ENCODE assay signal across 21 cellular contexts in the genomic region with DNA sequence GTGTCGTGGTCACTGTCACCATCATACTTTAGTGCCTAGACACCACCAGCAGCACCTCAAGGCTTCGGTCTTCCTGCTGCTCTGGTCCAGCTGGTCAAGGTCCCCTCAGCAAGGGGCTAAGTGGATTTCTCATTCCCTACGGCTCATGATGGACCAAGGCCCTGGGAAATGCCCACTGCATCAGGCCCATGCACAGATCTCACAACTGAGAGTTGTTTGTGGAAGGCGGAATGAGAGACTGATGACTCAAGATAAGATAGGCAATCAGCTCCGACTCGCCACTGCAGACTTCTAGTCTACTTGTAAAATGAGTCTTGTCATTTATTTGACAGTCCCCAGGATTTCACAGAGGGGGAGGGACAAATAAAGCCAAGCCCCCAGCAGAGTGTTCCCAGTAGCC.
A peak's percentile ranks its signal among the peaks of the same experiment; 100 is the strongest.
DNase-seq lines count a peak whose midpoint lies in the region; ATAC-seq and TF ChIP-seq lines count a peak whose summit lies in the region.
"Had no signal": no experiment of that assay in that cellular context is flagged by ENCODE, and none has a peak within 500 bp of the region (broad histone marks: within the 10 kb centered on the region; RNA-seq: fewer than 3 reads in every experiment).

No MANE protein-coding gene starts in this region.

- POLR2A ChIA-PET in CD8-positive, alpha-beta memory T cell (lab: Charles Lee), result no interaction called here

- no peak overlapping the region for H3K27ac Mint-ChIP-seq in stimulated activated effector memory CD8-positive, alpha-beta T cell treated with anti-CD3 and anti-CD28 coated beads, Interleukin-12 subunit alpha, Interleukin-12 subunit beta, amount 100 ng/mL, for 72 hours
- H3K27ac Mint-ChIP-seq in CD8-positive, alpha-beta memory T cell, result no peak overlapping the region
- H3K27ac Mint-ChIP-seq: B cell; CD4-positive, CD25-positive, alpha-beta regulatory T cell; CD8-positive, alpha-beta T cell; HFFc6 had no signal

- H4K91ac ChIP-seq in neuronal stem cell (ENCODE audit: low read depth, low read length, poor library complexity), result no peak overlapping the region

- CTCF ChIA-PET in CD8-positive, alpha-beta memory T cell (lab: Charles Lee), result no interaction called here

- H3K27ac ChIP-seq in right atrium auricular region, result no peak overlapping the region
- no peak overlapping the region for H3K27ac ChIP-seq in heart left ventricle
- H3K27ac ChIP-seq in mesodermal cell (ENCODE audit: low read depth, low read length, severe bottlenecking), result peak overlapping the region; percentile 54
- no peak overlapping the region for H3K27ac ChIP-seq in neuronal stem cell (replicated peaks; ENCODE audit: low read length)
- H3K27ac ChIP-seq in CD8-positive, alpha-beta memory T cell (ENCODE audit: low read depth, low read length), result no peak overlapping the region
- H3K27ac ChIP-seq: 22Rv1, BLaER1, C4-2B had no signal

- no peak overlapping the region for H2BK5ac ChIP-seq in neuronal stem cell (ENCODE audit: low read length)

- H3K9me3 ChIP-seq in right atrium auricular region, result peaks cover 0 to 9% of the 10 kb centered on the region in 2 donors
- H3K9me3 ChIP-seq in heart left ventricle, result peaks cover 0 to 14% (median 0%) of the 10 kb centered on the region in 12 donors
- no peaks in the 10 kb centered on the region for H3K9me3 ChIP-seq in mesodermal cell (ENCODE audit: control insufficient read depth, low read length)
- no peaks in the 10 kb centered on the region for H3K9me3 ChIP-seq in neuronal stem cell (replicated peaks in 1 of 2; ENCODE audit: control insufficient read depth in 2 of 2, insufficient read depth in 1 of 2, low read depth in 1 of 2, low read length in 2 of 2)
- no peaks in the 10 kb centered on the region for H3K9me3 ChIP-seq in CD8-positive, alpha-beta memory T cell (ENCODE audit: low read length)
- H3K9me3 ChIP-seq: HAP-1 had no signal

- no peak for TF ChIP-seq POLR2A in heart left ventricle (IDR thresholded peaks at IDR 0.05)

- H3K36me3 ChIP-seq in right atrium auricular region (no peaks in the 10 kb centered on the region), heart left ventricle (no peaks in the 10 kb centered on the region), mesodermal cell (ENCODE audit: control insufficient read depth, insufficient read depth, low read length) (no peaks in the 10 kb centered on the region), neuronal stem cell (replicated peaks in 1 of 2; ENCODE audit: control insufficient read depth in 2 of 2, insufficient read depth in 2 of 2, low read length in 2 of 2) (no peaks in the 10 kb centered on the region)
- no peaks in the 10 kb centered on the region for H3K36me3 ChIP-seq in CD8-positive, alpha-beta memory T cell (ENCODE audit: insufficient read depth, low read length)
- H3K36me3 ChIP-seq: BLaER1, HAP-1 had no signal

- H3K23ac ChIP-seq in neuronal stem cell (ENCODE audit: low read depth, low read length, poor library complexity), result no peak overlapping the region

- no peak overlapping the region for H3K14ac ChIP-seq in neuronal stem cell (ENCODE audit: low read length)

- intact Hi-C loops in heart left ventricle (cut with DNase I), result no loop called here

- H3K18ac ChIP-seq in neuronal stem cell (ENCODE audit: low read length), result no peak overlapping the region

- H2AFZ ChIP-seq in neuronal stem cell (ENCODE audit: low read length), result no peak overlapping the region

- H3K4me3 ChIP-seq in right atrium auricular region (no peak overlapping the region), heart left ventricle (no peak overlapping the region), mesodermal cell (ENCODE audit: extremely low read depth, insufficient read depth, low read length, poor library complexity, severe bottlenecking) (no peak overlapping the region), neuronal stem cell (ENCODE audit: low read length in 2 of 2) (no peak overlapping the region)
- H3K4me3 ChIP-seq in CD8-positive, alpha-beta memory T cell (ENCODE audit: low read length), result no peak overlapping the region
- H3K4me3 ChIP-seq: BLaER1, GM12878, HAP-1 had no signal

- peaks cover 0 to 3% of the 10 kb centered on the region in 2 donors for H3K4me1 ChIP-seq in right atrium auricular region
- H3K4me1 ChIP-seq in heart left ventricle, result peaks cover 0 to 4% (median 0%) of the 10 kb centered on the region in 12 donors
- peaks cover 16% of the 10 kb centered on the region for H3K4me1 ChIP-seq in mesodermal cell (ENCODE audit: control insufficient read depth, insufficient read depth, low read length, poor library complexity, severe bottlenecking)
- peaks cover 0 to 7% of the 10 kb centered on the region in 2 donors for H3K4me1 ChIP-seq in neuronal stem cell (ENCODE audit: control insufficient read depth in 2 of 2, insufficient read depth in 1 of 2, low read depth in 1 of 2, low read length in 2 of 2)
- H3K4me1 ChIP-seq in CD8-positive, alpha-beta memory T cell (ENCODE audit: insufficient read depth, low read length), result no peaks in the 10 kb centered on the region
- H3K4me1 ChIP-seq: BLaER1, HAP-1 had no signal

- no peaks in the 10 kb centered on the region for H3K79me1 ChIP-seq in neuronal stem cell (ENCODE audit: low read depth, low read length)

- H3K27me3 ChIP-seq in right atrium auricular region (no peaks in the 10 kb centered on the region), heart left ventricle (no peaks in the 10 kb centered on the region), neuronal stem cell (ENCODE audit: control insufficient read depth in 3 of 3, insufficient read depth in 3 of 3, low read depth in 1 of 3, low read length in 3 of 3) (peaks cover 0 to 3% (median 0%) of the 10 kb centered on the region in 3 experiments)
- no peaks in the 10 kb centered on the region for H3K27me3 ChIP-seq in CD8-positive, alpha-beta memory T cell (ENCODE audit: insufficient read depth, low read length, poor library complexity, severe bottlenecking)
- H3K27me3 ChIP-seq: BLaER1 had no signal

- H3K9me3 Mint-ChIP-seq in stimulated activated effector memory CD8-positive, alpha-beta T cell treated with anti-CD3 and anti-CD28 coated beads, Interleukin-12 subunit alpha, Interleukin-12 subunit beta, amount 100 ng/mL, for 72 hours, result no peaks in the 10 kb centered on the region
- peaks cover 0 to 6% (median 0%) of the 10 kb centered on the region in 5 donors for H3K9me3 Mint-ChIP-seq in CD8-positive, alpha-beta memory T cell
- H3K9me3 Mint-ChIP-seq: CD8-positive, alpha-beta T cell had no signal

- no peak for ATAC-seq in heart left ventricle
- ATAC-seq in stimulated activated effector memory CD8-positive, alpha-beta T cell treated with anti-CD3 and anti-CD28 coated beads, Interleukin-12 subunit alpha, Interleukin-12 subunit beta, amount 100 ng/mL, for 72 hours, result peak; percentile 12
- ATAC-seq: CD8-positive, alpha-beta T cell; GM12878 had no signal

- no peak overlapping the region for H2BK120ac ChIP-seq in neuronal stem cell (ENCODE audit: low read depth, low read length)

- H2AK5ac ChIP-seq in neuronal stem cell (ENCODE audit: low read depth, low read length), result no peak overlapping the region

- TF ChIP-seq CTCF in right atrium auricular region (IDR thresholded peaks at IDR 0.05) (no peak), heart left ventricle (IDR thresholded peaks at IDR 0.05) (no peak)

- no peak overlapping the region for H2BK12ac ChIP-seq in neuronal stem cell (ENCODE audit: low read length)

- no peak overlapping the region for H3K4me3 Mint-ChIP-seq in stimulated activated effector memory CD8-positive, alpha-beta T cell treated with anti-CD3 and anti-CD28 coated beads, Interleukin-12 subunit alpha, Interleukin-12 subunit beta, amount 100 ng/mL, for 72 hours
- no peak overlapping the region for H3K4me3 Mint-ChIP-seq in CD8-positive, alpha-beta memory T cell
- H3K4me3 Mint-ChIP-seq: B cell; CD4-positive, CD25-positive, alpha-beta regulatory T cell; CD8-positive, alpha-beta T cell; HFFc6 had no signal

- H3K4ac ChIP-seq in neuronal stem cell (ENCODE audit: low read length), result no peak overlapping the region

- peaks cover 10 to 28% of the 10 kb centered on the region in 2 donors for H3K27me3 Mint-ChIP-seq in CD8-positive, alpha-beta memory T cell
- H3K27me3 Mint-ChIP-seq: CD4-positive, CD25-positive, alpha-beta regulatory T cell had no signal

- H4K8ac ChIP-seq in neuronal stem cell (ENCODE audit: low read depth, low read length), result no peak overlapping the region

- H3K4me2 ChIP-seq in neuronal stem cell (ENCODE audit: insufficient read depth, low read length, poor library complexity, severe bottlenecking), result no peak overlapping the region
- H3K4me2 ChIP-seq: BLaER1 had no signal

- H2BK15ac ChIP-seq in neuronal stem cell (ENCODE audit: low read length), result no peak overlapping the region

- WGBS in heart left ventricle, 4 donors, result 62 to 100% (median 78%) methylated on average over 4 to 6 of the region's 6 CpGs
- 84 to 85% methylated on average over 6 of the region's 6 CpGs for WGBS in mesodermal cell (ENCODE audit: insufficient coverage in 2 of 2), 2 experiments
- no CpG with 5 or more reads among the region's 6 CpGs for WGBS in neuronal stem cell (ENCODE audit: extremely low coverage in 2 of 2, insufficient read length in 2 of 2, insufficient replicate concordance in 1 of 2), 2 donors

- H3K9ac ChIP-seq in neuronal stem cell (ENCODE audit: low read depth, low read length, poor library complexity), result no peak overlapping the region
- H3K9ac ChIP-seq: BLaER1 had no signal

- H3K36me3 Mint-ChIP-seq in stimulated activated effector memory CD8-positive, alpha-beta T cell treated with anti-CD3 and anti-CD28 coated beads, Interleukin-12 subunit alpha, Interleukin-12 subunit beta, amount 100 ng/mL, for 72 hours, result no peaks in the 10 kb centered on the region
- H3K36me3 Mint-ChIP-seq in CD8-positive, alpha-beta memory T cell, result no peaks in the 10 kb centered on the region
- H3K36me3 Mint-ChIP-seq: CD4-positive, CD25-positive, alpha-beta regulatory T cell; CD8-positive, alpha-beta T cell had no signal

- peak; percentile 40 for DNase-seq in right atrium auricular region (ENCODE audit: low spot score)
- no peak for DNase-seq in heart left ventricle
- no peak for DNase-seq in stimulated activated effector memory CD8-positive, alpha-beta T cell treated with anti-CD3 and anti-CD28 coated beads, Interleukin-12 subunit alpha, Interleukin-12 subunit beta, amount 100 ng/mL, for 72 hours (ENCODE audit: low spot score in 2 of 2)
- no peak for DNase-seq in NCI-H69 (lab: John Stamatoyannopoulos, UW)
- DNase-seq in neuronal stem cell (ENCODE audit: low spot score), result no peak
- no peak for DNase-seq in CD8-positive, alpha-beta memory T cell
- DNase-seq: CD4-positive, CD25-positive, alpha-beta regulatory T cell; CD8-positive, alpha-beta T cell; DMS 273 treated with DMSO at 0.1 percent for 48 hours; DMS79; EL; GDM1; GOT3; HFFc6 had no signal

- no peaks in the 10 kb centered on the region for H3K4me1 Mint-ChIP-seq in stimulated activated effector memory CD8-positive, alpha-beta T cell treated with anti-CD3 and anti-CD28 coated beads, Interleukin-12 subunit alpha, Interleukin-12 subunit beta, amount 100 ng/mL, for 72 hours
- no peaks in the 10 kb centered on the region for H3K4me1 Mint-ChIP-seq in CD8-positive, alpha-beta memory T cell
- H3K4me1 Mint-ChIP-seq: CD4-positive, CD25-positive, alpha-beta regulatory T cell had no signal
